In the genomic region with DNA sequence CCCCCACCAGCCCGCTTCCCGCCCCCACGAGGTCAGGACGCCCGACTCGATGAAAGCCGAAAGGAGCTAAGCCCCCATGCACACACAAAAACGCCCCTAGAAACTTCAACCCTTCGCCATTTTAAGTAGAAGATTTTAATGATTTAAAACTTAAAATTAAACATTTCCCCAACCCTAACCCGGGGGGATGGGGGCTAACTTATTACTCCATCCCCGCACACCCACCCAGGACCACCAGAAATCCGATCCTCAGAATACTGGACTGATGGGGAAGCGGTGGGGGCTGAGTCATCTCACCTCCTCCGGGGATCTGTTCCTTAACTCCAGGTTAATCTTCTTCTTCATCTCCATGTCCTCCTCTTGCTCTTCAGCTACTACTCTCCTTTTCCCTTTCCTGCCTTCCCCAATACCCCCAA, we compare ENCODE assay signal across 8 cellular contexts. TPM values are rescaled to one million over a fixed set of nuclear protein-coding genes. Genes with fewer than 3 reads are reported as not detected.
DNase-seq lines count a peak whose midpoint lies in the region; ATAC-seq and TF ChIP-seq lines count a peak whose summit lies in the region.

No MANE protein-coding gene starts in this region.

- in situ Hi-C loops in GM13976 (cut with MboI; ENCODE audit: low sequenced_read_pairs, unreplicated experiment), result no loop called here
- in situ Hi-C loops in gastrocnemius medialis (cut with MboI; ENCODE audit: low sequenced_read_pairs in 4 of 4), result no loop called here

- H3K4me1 ChIP-seq in foreskin keratinocyte (peaks cover 12% of the 10 kb centered on the region), gastrocnemius medialis (peaks cover 4 to 13% of the 10 kb centered on the region in 2 donors)

- CTCF ChIA-PET in AG04449 (lab: Yijun Ruan, JAX), result interaction anchor here (0.7 to 1.1 kb wide), 4 partner anchors 20 to 44 kb away, joined by 3 to 4 read pairs (median 4); partner anchors contain the start of gene C1orf54

- H3K27me3 Mint-ChIP-seq in natural killer cell treated with Interleukin-12 subunit alpha and Interleukin-12 subunit beta and Interleukin-15 and Interleukin-18, amount 100 ng/mL, for 72 hours, result peaks cover 0 to 2% of the 10 kb centered on the region in 2 donors

- no peaks in the 10 kb centered on the region for H3K9me3 Mint-ChIP-seq in natural killer cell treated with Interleukin-12 subunit alpha and Interleukin-12 subunit beta and Interleukin-15 and Interleukin-18, amount 100 ng/mL, for 72 hours

- H3K9me3 ChIP-seq in gastrocnemius medialis, result no peaks in the 10 kb centered on the region

- peaks cover 13 to 18% of the 10 kb centered on the region in 2 donors for H3K4me1 Mint-ChIP-seq in natural killer cell treated with Interleukin-12 subunit alpha and Interleukin-12 subunit beta and Interleukin-15 and Interleukin-18, amount 100 ng/mL, for 72 hours (ENCODE audit: low read depth in 2 of 2)

- H3K4me3 ChIP-seq in AG04449 (ENCODE audit: low read depth, low read length) (peak overlapping the region; percentile 89), gastrocnemius medialis (peak overlapping the region; percentile 83 to 89 (median 86))

- intact Hi-C loops in gastrocnemius medialis (cut with DNase I; ENCODE audit: low total_unique reads), result loop anchor here (5.0 kb wide), 1 partner anchor 127 kb away; the partner anchor contains the start of gene RPRD2

- H3K27ac Mint-ChIP-seq in natural killer cell treated with Interleukin-12 subunit alpha and Interleukin-12 subunit beta and Interleukin-15 and Interleukin-18, amount 100 ng/mL, for 72 hours, result no peak overlapping the region

- H3K27ac ChIP-seq in VCaP, result peak overlapping the region; percentile 42; the same call in 1 of the 2 replicates
- H3K27ac ChIP-seq in foreskin keratinocyte, result peak overlapping the region; percentile 74
- H3K27ac ChIP-seq in gastrocnemius medialis, result peak overlapping the region; percentile 95 to 99 (median 98)

- peaks cover 0 to 8% of the 10 kb centered on the region in 2 donors for H3K36me3 ChIP-seq in gastrocnemius medialis

- H3K27me3 ChIP-seq in foreskin keratinocyte, result no peaks in the 10 kb centered on the region
- H3K27me3 ChIP-seq in gastrocnemius medialis, result no peaks in the 10 kb centered on the region

- no peak for TF ChIP-seq POLR2A in gastrocnemius medialis (IDR thresholded peaks at IDR 0.05)

- H3K36me3 Mint-ChIP-seq in natural killer cell treated with Interleukin-12 subunit alpha and Interleukin-12 subunit beta and Interleukin-15 and Interleukin-18, amount 100 ng/mL, for 72 hours, result no peaks in the 10 kb centered on the region

- no peak for TF ChIP-seq CTCF in AG04449 (IDR thresholded peaks at IDR 0.05; ENCODE audit: insufficient read depth, low read length, missing control alignments)
- peak; percentile 20 for TF ChIP-seq CTCF in GM13976 (IDR thresholded peaks at IDR 0.05; ENCODE audit: borderline replicate concordance, control extremely low read depth, extremely low read depth, insufficient read depth, missing control alignments)
- TF ChIP-seq CTCF in VCaP (conservative IDR thresholded peaks at IDR 0.05), result no peak
- no peak for TF ChIP-seq CTCF in foreskin keratinocyte (conservative IDR thresholded peaks at IDR 0.05)
- TF ChIP-seq CTCF in gastrocnemius medialis (IDR thresholded peaks at IDR 0.05 in 4 of 5, conservative IDR thresholded peaks at IDR 0.05 in 1 of 5), result no peak

- DNase-seq in AG04449 (ENCODE audit: low read depth, low spot score), result no peak
- DNase-seq in GM13976 (ENCODE audit: low spot score), result peak; percentile 36
- peak in 1 of 2 donors; percentile 3 for DNase-seq in foreskin keratinocyte
- no peak for DNase-seq in gastrocnemius medialis
- no peak for DNase-seq in natural killer cell treated with Interleukin-12 subunit alpha and Interleukin-12 subunit beta and Interleukin-15 and Interleukin-18, amount 100 ng/mL, for 72 hours (ENCODE audit: low spot score)

- H3K4me3 Mint-ChIP-seq in natural killer cell treated with Interleukin-12 subunit alpha and Interleukin-12 subunit beta and Interleukin-15 and Interleukin-18, amount 100 ng/mL, for 72 hours, result no peak overlapping the region

- POLR2A ChIA-PET in AG04449 (lab: Yijun Ruan, JAX), result no interaction called here

- ATAC-seq in foreskin keratinocyte, result peak; percentile 23
- peak in 1 of 2 donors; percentile 8 for ATAC-seq in gastrocnemius medialis
- ATAC-seq in GM21619 (IDR thresholded peaks at IDR 0.05; ENCODE audit: unreplicated experiment), result no peak
- no peak for ATAC-seq in natural killer cell treated with Interleukin-12 subunit alpha and Interleukin-12 subunit beta and Interleukin-15 and Interleukin-18, amount 100 ng/mL, for 72 hours
- ATAC-seq in GM21786 (IDR thresholded peaks at IDR 0.05; ENCODE audit: unreplicated experiment), result no peak

RNA-seq across cellular contexts. Expression of gene ANP32E, which starts 0.5 kb away (rescaled TPM):
- 37.1 and 49.4 TPM in 2 replicates for total RNA-seq in foreskin keratinocyte
- polyA plus RNA-seq in foreskin keratinocyte, result 24.1 and 32.9 TPM in 2 replicates
- 10 to 100 TPM; 15.1 to 44.9 (median 24.9) TPM for total RNA-seq in gastrocnemius medialis
- 100 to 1,000 TPM; 157 to 164 TPM for total RNA-seq in natural killer cell treated with Interleukin-12 subunit alpha and Interleukin-12 subunit beta and Interleukin-15 and Interleukin-18, amount 100 ng/mL, for 72 hours

RNA-seq across cellular contexts. Expression of gene CA14, which starts 22.1 kb away (rescaled TPM):
- total RNA-seq in foreskin keratinocyte (0.37 and 0.60 TPM in 2 replicates), gastrocnemius medialis (1 to 10 TPM in 1 of 4 donors, under 1 TPM in 2, not detected in 1; 0.20 to 3.8 (median 0.31) TPM)
- 0.66 and 0.72 TPM in 2 replicates for polyA plus RNA-seq in foreskin keratinocyte
- total RNA-seq in natural killer cell treated with Interleukin-12 subunit alpha and Interleukin-12 subunit beta and Interleukin-15 and Interleukin-18, amount 100 ng/mL, for 72 hours, result not detected

RNA-seq across cellular contexts. Expression of gene APH1A, which starts 33.4 kb away (rescaled TPM):
- total RNA-seq in foreskin keratinocyte, result 138 and 153 TPM in 2 replicates
- polyA plus RNA-seq in foreskin keratinocyte, result 142 and 166 TPM in 2 replicates
- total RNA-seq in gastrocnemius medialis, result 10 to 100 TPM; 41.2 to 63.8 (median 54.9) TPM
- total RNA-seq in natural killer cell treated with Interleukin-12 subunit alpha and Interleukin-12 subunit beta and Interleukin-15 and Interleukin-18, amount 100 ng/mL, for 72 hours, result 100 to 1,000 TPM; 115 to 140 TPM

RNA-seq across cellular contexts. Expression of gene C1orf54, which starts 37.1 kb away (rescaled TPM):
- total RNA-seq in foreskin keratinocyte (0.48 and 0.85 TPM in 2 replicates), gastrocnemius medialis (1 to 10 TPM; 1.8 to 5.7 (median 4.8) TPM)
- 0.72 and 0.80 TPM in 2 replicates for polyA plus RNA-seq in foreskin keratinocyte
- under 1 TPM; 0.45 to 0.59 TPM for total RNA-seq in natural killer cell treated with Interleukin-12 subunit alpha and Interleukin-12 subunit beta and Interleukin-15 and Interleukin-18, amount 100 ng/mL, for 72 hours

RNA-seq across cellular contexts. Expression of gene CIART, which starts 46.9 kb away (rescaled TPM):
- total RNA-seq in foreskin keratinocyte (4.8 and 6.2 TPM in 2 replicates), gastrocnemius medialis (10 to 100 TPM in 3 of 4 donors, 1 to 10 TPM in 1; 8.2 to 15.8 (median 11.7) TPM)
- 4.7 and 6.7 TPM in 2 replicates for polyA plus RNA-seq in foreskin keratinocyte
- 10 to 100 TPM in 1 of 2 donors, 1 to 10 TPM in 1; 2.4 to 10.2 TPM for total RNA-seq in natural killer cell treated with Interleukin-12 subunit alpha and Interleukin-12 subunit beta and Interleukin-15 and Interleukin-18, amount 100 ng/mL, for 72 hours

Comparison
In these comparisons a context has a peak if more than half of its experiments do, and no peak if none do; other contexts are left out.
1. H3K27ac ChIP-seq: peak in every context shown above with its lines; median percentile 98 in gastrocnemius medialis; 74 in foreskin keratinocyte; 42 in VCaP.